8 cellular contexts compared by ENCODE assay signal in the genomic region with DNA sequence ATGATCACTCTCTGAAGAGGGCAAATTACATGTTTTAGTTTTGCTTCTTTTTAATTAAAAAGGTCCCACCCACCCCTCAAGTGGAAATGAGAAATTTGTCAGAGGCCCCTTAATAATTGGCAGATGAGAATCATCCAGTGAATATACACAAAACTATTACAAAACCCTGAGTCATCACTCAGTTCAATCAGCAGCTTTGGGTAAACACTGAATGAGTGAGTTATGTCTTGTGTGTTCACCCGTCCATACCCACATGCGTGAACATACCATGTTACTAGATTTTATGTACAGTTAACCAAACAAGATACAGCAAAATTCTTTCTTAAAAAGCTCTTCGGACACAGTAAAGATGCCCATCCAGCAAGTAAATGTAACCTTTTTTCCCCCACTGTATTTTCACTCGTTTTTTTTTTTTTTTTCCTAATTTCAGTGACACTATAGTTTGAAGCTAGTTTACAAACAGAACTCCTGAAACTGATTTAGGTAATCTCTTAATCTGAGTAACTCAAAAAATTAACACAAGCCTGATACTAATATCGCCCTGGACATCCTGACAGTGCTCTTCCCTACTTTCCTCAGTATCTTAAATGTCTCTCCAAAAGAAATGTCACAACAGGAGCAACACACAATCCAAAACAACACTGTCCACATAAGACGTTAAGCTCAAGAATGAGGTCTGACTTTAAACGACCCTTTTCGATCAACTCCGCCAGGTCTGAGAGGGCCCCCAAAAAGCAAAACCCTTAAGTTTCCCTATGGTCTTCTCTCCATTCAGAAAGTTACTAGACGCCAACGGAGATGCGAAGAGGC. TPM values are rescaled to one million over a fixed set of nuclear protein-coding genes. Genes with fewer than 3 reads are reported as not detected.
DNase-seq lines count a peak whose midpoint lies in the region; ATAC-seq, FAIRE-seq and TF ChIP-seq lines count a peak whose summit lies in the region.

No MANE protein-coding gene starts in this region.

- POLR2A ChIA-PET in activated CD4-positive, alpha-beta memory T cell treated with anti-CD3 and anti-CD28 coated beads, Interleukin-2, amount 10 ng/mL, durations not matched to agents 7 days and 5 days (lab: Charles Lee): interaction anchor here (0.9 to 4.5 kb wide), 17 partner anchors 9 to 589 kb away, joined by 3 to 57 read pairs (median 11); a partner anchor contains a TSS

- peak overlapping the region; percentile 97 for H3K4me3 Mint-ChIP-seq in Calu3 (ENCODE audit: low read depth, unreplicated experiment)
- peak overlapping the region; percentile 83 for H3K4me3 Mint-ChIP-seq in activated CD4-positive, alpha-beta memory T cell treated with anti-CD3 and anti-CD28 coated beads, Interleukin-2, amount 10 ng/mL, durations not matched to agents 7 days and 5 days

- H3K9me3 ChIP-seq in pancreas: no peaks in the 10 kb centered on the region

- H3K9me3 Mint-ChIP-seq in Calu3 (ENCODE audit: low read depth, unreplicated experiment): no peaks in the 10 kb centered on the region
- H3K9me3 Mint-ChIP-seq in activated CD4-positive, alpha-beta memory T cell treated with anti-CD3 and anti-CD28 coated beads, Interleukin-2, amount 10 ng/mL, durations not matched to agents 7 days and 5 days: no peaks in the 10 kb centered on the region

- peak overlapping the region; percentile 96 for H3K27ac Mint-ChIP-seq in Calu3 (ENCODE audit: unreplicated experiment)
- peak overlapping the region; percentile 87 for H3K27ac Mint-ChIP-seq in activated CD4-positive, alpha-beta memory T cell treated with anti-CD3 and anti-CD28 coated beads, Interleukin-2, amount 10 ng/mL, durations not matched to agents 7 days and 5 days

- H3K4me3 ChIP-seq in pancreas: peak overlapping the region; percentile 74 to 96 (median 88)

- H3K27me3 Mint-ChIP-seq in Calu3 (ENCODE audit: unreplicated experiment): no peaks in the 10 kb centered on the region
- no peaks in the 10 kb centered on the region for H3K27me3 Mint-ChIP-seq in activated CD4-positive, alpha-beta memory T cell treated with anti-CD3 and anti-CD28 coated beads, Interleukin-2, amount 10 ng/mL, durations not matched to agents 7 days and 5 days

- intact Hi-C loops in Calu3 (cut with micrococcal nuclease; ENCODE audit: unreplicated experiment): loop anchor here (10.0 kb wide), 1 partner anchor 105 kb away; no protein-coding TSS in a partner anchor
- intact Hi-C loops in pancreas (cut with DNase I): no loop called here

- peaks cover 5 to 34% (median 13%) of the 10 kb centered on the region in 3 donors for H3K4me1 ChIP-seq in pancreas

- CTCF ChIA-PET in Calu3 (lab: Charles Lee): interaction anchor here (0.6 to 1.0 kb wide), 3 partner anchors 12 to 735 kb away, joined by 3 to 6 read pairs (median 4); no protein-coding TSS in a partner anchor
- CTCF ChIA-PET in activated CD4-positive, alpha-beta memory T cell treated with anti-CD3 and anti-CD28 coated beads, Interleukin-2, amount 10 ng/mL, durations not matched to agents 7 days and 5 days (lab: Charles Lee): interaction anchor here (1.7 to 1.9 kb wide), 2 partner anchors 84 to 137 kb away, joined by 4 to 6 read pairs; no protein-coding TSS in a partner anchor

- H3K36me3 Mint-ChIP-seq in Calu3 (ENCODE audit: insufficient read depth, unreplicated experiment): peaks cover 43% of the 10 kb centered on the region
- peaks cover 37% of the 10 kb centered on the region for H3K36me3 Mint-ChIP-seq in activated CD4-positive, alpha-beta memory T cell treated with anti-CD3 and anti-CD28 coated beads, Interleukin-2, amount 10 ng/mL, durations not matched to agents 7 days and 5 days (ENCODE audit: low read depth)

- TF ChIP-seq CTCF in Calu3 (IDR thresholded peaks at IDR 0.05; ENCODE audit: unreplicated experiment): no peak
- no peak for TF ChIP-seq CTCF in pancreas (IDR thresholded peaks at IDR 0.05)

- peaks cover 51% of the 10 kb centered on the region for H3K4me1 Mint-ChIP-seq in Calu3 (ENCODE audit: low read depth, unreplicated experiment)
- H3K4me1 Mint-ChIP-seq in activated CD4-positive, alpha-beta memory T cell treated with anti-CD3 and anti-CD28 coated beads, Interleukin-2, amount 10 ng/mL, durations not matched to agents 7 days and 5 days: peaks cover 48% of the 10 kb centered on the region

- H3K27ac ChIP-seq in pancreas: peak overlapping the region; percentile 89 to 96 (median 91)

- no peaks in the 10 kb centered on the region for H3K27me3 ChIP-seq in pancreas

- H3K36me3 ChIP-seq in pancreas: peaks cover 0 to 6% (median 0%) of the 10 kb centered on the region in 3 donors

- peak; percentile 29 for ATAC-seq in GM21825 (IDR thresholded peaks at IDR 0.05; ENCODE audit: unreplicated experiment)
- ATAC-seq in pancreas: peak; percentile 20 to 54 (median 27)
- no peak for ATAC-seq in HG03175 (IDR thresholded peaks at IDR 0.05; ENCODE audit: unreplicated experiment)

- no peak for FAIRE-seq in pancreas (lab: Jason Lieb, UNC)

- peak; percentile 21 for DNase-seq in Calu3
- peak; percentile 5 to 44 for DNase-seq in NCI-H2081 (lab: John Stamatoyannopoulos, UW)
- DNase-seq in activated CD4-positive, alpha-beta memory T cell treated with anti-CD3 and anti-CD28 coated beads, Interleukin-2, amount 10 ng/mL, durations not matched to agents 7 days and 5 days: no peak
- peak; percentile 31 for DNase-seq in foreskin melanocyte
- no peak for DNase-seq in pancreas
- no peak for DNase-seq in SKM-1 (lab: John Stamatoyannopoulos, UW; ENCODE audit: unreplicated experiment)

- WGBS in pancreas, 2 donors: 1 to 2% methylated on average over 12 of the region's 12 CpGs

- TSS peak; percentile 57 for BruUV-seq in Calu3 (replicated peaks; lab: Mats Ljungman, UMichigan)

RNA-seq across cellular contexts. Expression of a gene that starts 1.3 kb away (rescaled TPM):
- total RNA-seq in Calu3 (2022) (53.7 and 58.4 TPM in 2 replicates), pancreas (10 to 100 TPM; 13.8 to 27.7 (median 17.8) TPM)
- 10 to 100 TPM; 47.4 to 47.8 TPM for total RNA-seq in activated CD4-positive, alpha-beta memory T cell treated with anti-CD3 and anti-CD28 coated beads, Interleukin-2, amount 10 ng/mL, durations not matched to agents 7 days and 5 days
- 10 to 100 TPM; 17.3 to 26.2 TPM for polyA plus RNA-seq in pancreas

Comparison
In these comparisons a context has a peak if more than half of its experiments do, and no peak if none do; other contexts are left out.
1. DNase-seq: peak in Calu3 (single experiment), NCI-H2081 (2 of 2) and foreskin melanocyte (single experiment); none in activated CD4-positive, alpha-beta memory T cell treated with anti-CD3 and anti-CD28 coated beads, Interleukin-2, amount 10 ng/mL, durations not matched to agents 7 days and 5 days (single experiment), pancreas (0 of 6) and SKM-1 (single experiment).